ENCODE assay signal across 1 cellular context in the genomic region with DNA sequence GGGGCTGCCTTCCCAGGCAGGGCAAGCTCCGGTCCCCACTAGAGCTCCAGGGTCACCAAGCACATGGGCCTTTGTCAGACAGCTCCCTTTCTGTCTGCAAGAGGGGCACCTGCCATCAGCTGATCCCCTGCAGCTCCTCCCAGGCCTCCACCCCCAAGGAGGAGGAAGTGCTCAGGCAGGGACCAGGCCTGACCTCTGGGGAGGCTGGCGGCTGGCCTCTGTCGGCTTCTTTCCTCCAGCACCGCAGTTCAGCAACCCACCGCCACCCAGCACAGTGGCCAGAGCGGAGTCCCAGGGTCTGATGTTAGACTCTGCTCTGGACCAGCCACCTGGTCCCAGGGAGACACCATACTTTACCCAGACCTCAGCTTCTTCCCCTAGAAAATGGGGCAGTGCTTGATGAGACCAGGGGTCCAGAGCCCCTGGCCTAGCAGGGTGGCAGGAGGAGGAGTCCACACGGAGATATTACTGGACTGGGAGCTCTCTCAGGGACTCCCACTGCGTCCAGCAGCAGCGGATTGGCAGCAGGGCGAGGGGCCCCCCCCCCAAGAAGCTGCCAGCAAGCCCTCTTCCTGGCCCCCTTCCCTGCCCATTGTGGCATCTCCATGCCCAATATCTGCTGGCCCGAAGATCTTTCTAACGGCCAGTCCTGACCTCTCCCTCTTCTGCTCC.
TF ChIP-seq lines count a peak whose summit lies in the region.

No MANE protein-coding gene starts in this region.

TF ChIP-seq in HEK293, 187 proteins besides CTCF, POLR2A, EP300 and RAD21 (continued from another document):
- TF ChIP-seq, protein P1, sequence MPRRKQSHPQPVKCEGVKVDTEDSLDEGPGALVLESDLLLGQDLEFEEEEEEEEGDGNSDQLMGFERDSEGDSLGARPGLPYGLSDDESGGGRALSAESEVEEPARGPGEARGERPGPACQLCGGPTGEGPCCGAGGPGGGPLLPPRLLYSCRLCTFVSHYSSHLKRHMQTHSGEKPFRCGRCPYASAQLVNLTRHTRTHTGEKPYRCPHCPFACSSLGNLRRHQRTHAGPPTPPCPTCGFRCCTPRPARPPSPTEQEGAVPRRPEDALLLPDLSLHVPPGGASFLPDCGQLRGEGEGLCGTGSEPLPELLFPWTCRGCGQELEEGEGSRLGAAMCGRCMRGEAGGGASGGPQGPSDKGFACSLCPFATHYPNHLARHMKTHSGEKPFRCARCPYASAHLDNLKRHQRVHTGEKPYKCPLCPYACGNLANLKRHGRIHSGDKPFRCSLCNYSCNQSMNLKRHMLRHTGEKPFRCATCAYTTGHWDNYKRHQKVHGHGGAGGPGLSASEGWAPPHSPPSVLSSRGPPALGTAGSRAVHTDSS (tag by site-specific recombination; IDR thresholded peaks at IDR 0.05): no peak
- TF ChIP-seq ZFP37 (tag by site-specific recombination; IDR thresholded peaks at IDR 0.05): no peak
- peak; percentile 56 for TF ChIP-seq GLIS1 (tag by site-specific recombination; IDR thresholded peaks at IDR 0.05)
- no peak for TF ChIP-seq ZNF518A (tag by site-specific recombination; conservative IDR thresholded peaks at IDR 0.05; ENCODE audit: low read depth)
- no peak for TF ChIP-seq ZNF423 (tag by site-specific recombination; IDR thresholded peaks at IDR 0.05)
- no peak for TF ChIP-seq ZSCAN30 (tag by site-specific recombination; IDR thresholded peaks at IDR 0.05)
- no peak for TF ChIP-seq ZNF223 (tag by site-specific recombination; IDR thresholded peaks at IDR 0.05)
- TF ChIP-seq ZNF211 (tag by site-specific recombination; IDR thresholded peaks at IDR 0.05; ENCODE audit: low read depth): no peak
- no peak for TF ChIP-seq SETDB1 (IDR thresholded peaks at IDR 0.05; ENCODE audit: insufficient read length, low read length)
TF ChIP-seq in HEK293: peak in this region for 2.
